Comparison of ENCODE assay signal across 27 cellular contexts in genomic region chr2:6236317-6236716, GRCh38.
"Had no signal": no experiment of that assay in that cellular context is flagged by ENCODE, and none has a peak within 500 bp of the region (broad histone marks: within the 10 kb centered on the region; RNA-seq: fewer than 3 reads in every experiment).

No MANE protein-coding gene starts in this region.

- H3K36me3 Mint-ChIP-seq: memory B cell; naive B cell; stimulated activated memory B cell treated with anti-CD40 and anti-IgM and Interleukin-4, amounts not matched to agents 10 μg/mL and 1 μg/mL and 100 μg/mL, for 72 hours; type B pancreatic cell had no signal

- H3K9me3 Mint-ChIP-seq: memory B cell; stimulated activated memory B cell treated with anti-CD40 and anti-IgM and Interleukin-4, amounts not matched to agents 10 μg/mL and 1 μg/mL and 100 μg/mL, for 72 hours had no signal

- DNase-seq: dermis blood vessel endothelial cell; effector memory CD4-positive, alpha-beta T cell; erythroblast; esophagus squamous epithelium; foreskin melanocyte; hypothalamus; immature natural killer cell; islet precursor cell; kidney glomerular epithelial cell; left colon; left ventricle myocardium superior; lower lobe of right lung; mucosa of descending colon; naive B cell; nucleus accumbens; right cardiac atrium; sigmoid colon; stimulated activated CD4-positive, alpha-beta T cell treated with anti-CD3 and anti-CD28 coated beads, Interleukin-2, amount 100 ng/mL, for 24 hours; stimulated activated CD4-positive, alpha-beta T cell treated with anti-CD3 and anti-CD28 coated beads, Interleukin-4, amount 100 ng/mL, for 24 hours; stimulated activated naive CD8-positive, alpha-beta T cell treated with anti-CD3 and anti-CD28 coated beads, Interleukin-15, Interleukin-2, amounts not matched to agents 100 U/mL and 50 U/mL, for 24 hours; substantia nigra; testis; tibial artery had no signal

- H3K4me1 Mint-ChIP-seq: immature natural killer cell had no signal

- H3K4me3 Mint-ChIP-seq: immature natural killer cell; memory B cell; naive B cell; natural killer cell treated with Interleukin-12 subunit alpha and Interleukin-12 subunit beta and Interleukin-15 and Interleukin-18, amount 100 ng/mL, for 72 hours; stimulated activated memory B cell treated with anti-CD40 and anti-IgM and Interleukin-4, amounts not matched to agents 10 μg/mL and 1 μg/mL and 100 μg/mL, for 72 hours; type B pancreatic cell had no signal

- H3K27ac Mint-ChIP-seq: immature natural killer cell; memory B cell; natural killer cell treated with Interleukin-12 subunit alpha and Interleukin-12 subunit beta and Interleukin-15 and Interleukin-18, amount 100 ng/mL, for 72 hours; stimulated activated memory B cell treated with anti-CD40 and anti-IgM and Interleukin-4, amounts not matched to agents 10 μg/mL and 1 μg/mL and 100 μg/mL, for 72 hours; type B pancreatic cell had no signal

- H3K27me3 Mint-ChIP-seq: memory B cell; natural killer cell treated with Interleukin-12 subunit alpha and Interleukin-12 subunit beta and Interleukin-15 and Interleukin-18, amount 100 ng/mL, for 72 hours; stimulated activated memory B cell treated with anti-CD40 and anti-IgM and Interleukin-4, amounts not matched to agents 10 μg/mL and 1 μg/mL and 100 μg/mL, for 72 hours had no signal
